Comparison of ENCODE assay signal across 8 cellular contexts in genomic region chr5:172764861-172765765, GRCh38. TPM values are rescaled to one million over a fixed set of nuclear protein-coding genes. Genes with fewer than 3 reads are reported as not detected.
DNase-seq lines count a peak whose midpoint lies in the region; ATAC-seq and TF ChIP-seq lines count a peak whose summit lies in the region.

No MANE protein-coding gene starts in this region.

- POLR2A ChIA-PET in BJ (lab: Charles Lee) = interaction anchor here (0.6 to 1.5 kb wide), 11 partner anchors 25 to 430 kb away, joined by 3 to 18 read pairs (median 4); no protein-coding TSS in a partner anchor

- TF ChIP-seq CTCF in BJ (IDR thresholded peaks at IDR 0.05; ENCODE audit: insufficient read depth, low read depth, low read length) = no peak

- H3K36me3 ChIP-seq in BJ (ENCODE audit: control insufficient read depth, insufficient read depth, low read length) = peaks cover 12% of the 10 kb centered on the region

- H3K4me3 ChIP-seq in BJ (ENCODE audit: low read depth, low read length) = peak overlapping the region; percentile 35

- CTCF ChIA-PET in BJ (lab: Yijun Ruan, JAX) = interaction anchor here (0.6 to 11.6 kb wide), 7 partner anchors 10 to 684 kb away, joined by 3 to 92 read pairs (median 7); no protein-coding TSS in a partner anchor

- ATAC-seq in HG03457 (IDR thresholded peaks at IDR 0.05; ENCODE audit: unreplicated experiment) = peak; percentile 64

- DNase-seq in BJ (ENCODE audit: low read depth) (peak; percentile 99), GM19240 (ENCODE audit: insufficient read length, low spot score) (peak; percentile 94), NCI-H524 (lab: John Stamatoyannopoulos, UW) (peak; percentile 94 to 96)
- DNase-seq in activated CD4-positive, alpha-beta T cell treated with anti-CD3 and anti-CD28 coated beads for 4 hours = peak; percentile 95 to 96
- DNase-seq in stimulated activated CD4-positive, alpha-beta T cell treated with anti-CD3 and anti-CD28 coated beads, Interleukin-1b, Interleukin-23, amount 100 ng/mL, for 24 hours (ENCODE audit: low read depth in 4 of 4, low spot score in 1 of 4) = peak; percentile 71 to 86 (median 84)

- H3K27ac ChIP-seq in cingulate gyrus (ENCODE audit: low read depth, low read length) = peak overlapping the region; percentile 99
- H3K27ac ChIP-seq in layer of hippocampus (ENCODE audit: low read depth, low read length) = peak overlapping the region; percentile 91

- no peaks in the 10 kb centered on the region for H3K27me3 ChIP-seq in BJ (ENCODE audit: control insufficient read depth, insufficient read depth, low read length)
- H3K27me3 ChIP-seq in layer of hippocampus (ENCODE audit: control insufficient read depth, insufficient read depth, low read length) = no peaks in the 10 kb centered on the region

RNA-seq across cellular contexts. Expression of gene DUSP1, which starts 5.9 kb away (rescaled TPM):
- polyA plus RNA-seq in BJ (2011; rRNA removed) = 252 and 432 TPM in 2 replicates
- polyA minus RNA-seq in BJ (2011; rRNA and poly(A)+ RNA removed) = 275 and 403 TPM in 2 replicates

Comparison
In these comparisons a context has a peak if more than half of its experiments do, and no peak if none do; other contexts are left out.
1. Peak in every context shown above with its lines: DNase-seq, ATAC-seq, H3K4me3 ChIP-seq and H3K27ac ChIP-seq.